ENCODE assay signal across 38 cellular contexts in genomic region chr3:53788038-53788437, GRCh38. TPM values are rescaled to one million over a fixed set of nuclear protein-coding genes. Genes with fewer than 3 reads are reported as not detected.
"Had no signal": no experiment of that assay in that cellular context is flagged by ENCODE, and none has a peak within 500 bp of the region (broad histone marks: within the 10 kb centered on the region; RNA-seq: fewer than 3 reads in every experiment).

No MANE protein-coding gene starts in this region.

- H3K27ac ChIP-seq: brain microvascular endothelial cell, coronary artery, dorsolateral prefrontal cortex, epithelial cell of prostate, esophagus squamous epithelium, gastroesophageal sphincter, heart right ventricle, WERI-Rb-1 had no signal

- H3K27ac Mint-ChIP-seq: activated CD4-positive, alpha-beta T cell treated with anti-CD3 and anti-CD28 coated beads for 36 hours; activated CD8-positive, alpha-beta T cell treated with anti-CD3 and anti-CD28 coated beads for 36 hours; activated naive CD8-positive, alpha-beta T cell; activated T-helper 17 cell treated with anti-CD3 and anti-CD28 coated beads, Interleukin-2, amount 50 U/mL, for 72 hours; dendritic cell treated with granulocyte-macrophage colony-stimulating factor and Interleukin-4, amounts not matched to agents 40 ng/mL and 50 ng/mL, for 4 days; effector memory CD8-positive, alpha-beta T cell; T-cell; T-helper 1 cell treated with Interleukin-12 subunit alpha and Interleukin-12 subunit beta and Interleukin-4 antibody, amounts not matched to agents 30 μg/mL and 1 μg/mL, for 36 hours; T-helper 2 cell treated with Interferon-gamma antibody and Interleukin-4, amounts not matched to agents 5 μg/mL and 100 μg/mL, for 36 hours had no signal

- H3K4me3 ChIP-seq: coronary artery, dorsolateral prefrontal cortex, esophagus squamous epithelium, gastroesophageal sphincter, heart right ventricle had no signal

- H3K36me3 Mint-ChIP-seq: activated naive CD8-positive, alpha-beta T cell; T-cell had no signal

- H3K9me3 ChIP-seq: esophagus squamous epithelium, gastroesophageal sphincter, heart right ventricle had no signal

- H3K27me3 Mint-ChIP-seq: activated CD8-positive, alpha-beta T cell treated with anti-CD3 and anti-CD28 coated beads for 36 hours had no signal

- H3K36me3 ChIP-seq: brain microvascular endothelial cell, esophagus squamous epithelium, gastroesophageal sphincter, heart right ventricle, WERI-Rb-1 had no signal

- DNase-seq: activated CD4-positive, alpha-beta T cell treated with anti-CD3 and anti-CD28 coated beads for 36 hours; activated CD4-positive, alpha-beta T cell treated with anti-CD3 and anti-CD28 coated beads, Interleukin-2, amount 50 U/mL, for 1 hour; activated CD4-positive, alpha-beta T cell treated with anti-CD3 and anti-CD28 coated beads, Interleukin-2, amount 50 U/mL, for 48 hours; activated CD4-positive, CD25-positive, alpha-beta regulatory T cell; activated CD4-positive, CD25-positive, alpha-beta regulatory T cell treated with anti-CD3 and anti-CD28 coated beads, Interleukin-2, amount 50 U/mL, for 72 hours; activated CD8-positive, alpha-beta memory T cell treated with anti-CD3 and anti-CD28 coated beads for 24 hours; activated CD8-positive, alpha-beta T cell treated with anti-CD3 and anti-CD28 coated beads for 36 hours; activated effector memory CD4-positive, alpha-beta T cell treated with Interleukin-2 at 50 U/mL for 16 hours; activated gamma-delta T cell treated with Interleukin-2 at 50 U/mL for 16 hours; activated naive CD4-positive, alpha-beta T cell treated with anti-CD3 and anti-CD28 coated beads, Interleukin-2, amount 50 U/mL, for 16 hours; activated naive CD4-positive, alpha-beta T cell treated with Interleukin-2 at 50 U/mL for 16 hours; activated T-cell treated with anti-CD3 and anti-CD28 coated beads, Interleukin-2, amount 50 U/mL, for 4 hours; amniotic stem cell; anterior cingulate cortex; brain microvascular endothelial cell; dorsolateral prefrontal cortex; effector CD4-positive, alpha-beta T cell; effector memory CD8-positive, alpha-beta T cell; esophagus squamous epithelium; foreskin melanocyte; heart right ventricle; T-cell; T1000; WERI-Rb-1 had no signal

- H3K4me1 Mint-ChIP-seq: activated CD4-positive, alpha-beta T cell treated with anti-CD3 and anti-CD28 coated beads for 36 hours; activated T-helper 17 cell treated with anti-CD3 and anti-CD28 coated beads, Interleukin-2, amount 50 U/mL, for 72 hours; central memory CD8-positive, alpha-beta T cell; T-cell had no signal

- ATAC-seq: activated CD4-positive, alpha-beta T cell treated with anti-CD3 and anti-CD28 coated beads for 36 hours; activated CD8-positive, alpha-beta T cell treated with anti-CD3 and anti-CD28 coated beads for 36 hours; activated T-helper 17 cell treated with anti-CD3 and anti-CD28 coated beads, Interleukin-2, amount 50 U/mL, for 72 hours; effector memory CD8-positive, alpha-beta T cell; gastroesophageal sphincter; heart right ventricle; T-cell had no signal

- H3K4me1 ChIP-seq: esophagus squamous epithelium, gastroesophageal sphincter, heart right ventricle had no signal

- H3K9me3 Mint-ChIP-seq: activated CD8-positive, alpha-beta T cell treated with anti-CD3 and anti-CD28 coated beads for 36 hours; activated T-cell treated with anti-CD3 and anti-CD28 coated beads, Interleukin-2, amount 50 U/mL, for 4 hours; activated T-helper 17 cell treated with anti-CD3 and anti-CD28 coated beads, Interleukin-2, amount 50 U/mL, for 72 hours; central memory CD8-positive, alpha-beta T cell; dendritic cell treated with granulocyte-macrophage colony-stimulating factor and Interleukin-4, amounts not matched to agents 40 ng/mL and 50 ng/mL, for 4 days; effector memory CD8-positive, alpha-beta T cell; T-cell; T-helper 1 cell treated with Interleukin-12 subunit alpha and Interleukin-12 subunit beta and Interleukin-4 antibody, amounts not matched to agents 30 μg/mL and 1 μg/mL, for 36 hours; T-helper 2 cell treated with Interferon-gamma antibody and Interleukin-4, amounts not matched to agents 5 μg/mL and 100 μg/mL, for 36 hours had no signal

- FAIRE-seq: astrocyte, bronchial epithelial cell, endometrium, endothelial cell of umbilical vein had no signal

- H3K27me3 ChIP-seq: brain microvascular endothelial cell, dorsolateral prefrontal cortex, gastroesophageal sphincter had no signal

- H3K4me3 Mint-ChIP-seq: activated CD4-positive, alpha-beta T cell treated with anti-CD3 and anti-CD28 coated beads for 36 hours; activated CD8-positive, alpha-beta T cell treated with anti-CD3 and anti-CD28 coated beads for 36 hours; activated naive CD8-positive, alpha-beta T cell; activated T-cell treated with anti-CD3 and anti-CD28 coated beads, Interleukin-2, amount 50 U/mL, for 4 hours; activated T-helper 17 cell treated with anti-CD3 and anti-CD28 coated beads, Interleukin-2, amount 50 U/mL, for 72 hours; central memory CD8-positive, alpha-beta T cell; dendritic cell treated with granulocyte-macrophage colony-stimulating factor and Interleukin-4, amounts not matched to agents 40 ng/mL and 50 ng/mL, for 4 days; effector memory CD8-positive, alpha-beta T cell; T-cell; T-helper 1 cell treated with Interleukin-12 subunit alpha and Interleukin-12 subunit beta and Interleukin-4 antibody, amounts not matched to agents 30 μg/mL and 1 μg/mL, for 36 hours; T-helper 2 cell treated with Interferon-gamma antibody and Interleukin-4, amounts not matched to agents 5 μg/mL and 100 μg/mL, for 36 hours had no signal

RNA-seq across cellular contexts. Expression of gene IL17RB, which starts 58.3 kb away (rescaled TPM):
- total RNA-seq: activated CD8-positive, alpha-beta T cell treated with anti-CD3 and anti-CD28 coated beads for 36 hours; bronchial epithelial cell; endothelial cell of umbilical vein; glomerular endothelial cell had no signal
